20 cellular contexts compared by ENCODE assay signal in the genomic region with DNA sequence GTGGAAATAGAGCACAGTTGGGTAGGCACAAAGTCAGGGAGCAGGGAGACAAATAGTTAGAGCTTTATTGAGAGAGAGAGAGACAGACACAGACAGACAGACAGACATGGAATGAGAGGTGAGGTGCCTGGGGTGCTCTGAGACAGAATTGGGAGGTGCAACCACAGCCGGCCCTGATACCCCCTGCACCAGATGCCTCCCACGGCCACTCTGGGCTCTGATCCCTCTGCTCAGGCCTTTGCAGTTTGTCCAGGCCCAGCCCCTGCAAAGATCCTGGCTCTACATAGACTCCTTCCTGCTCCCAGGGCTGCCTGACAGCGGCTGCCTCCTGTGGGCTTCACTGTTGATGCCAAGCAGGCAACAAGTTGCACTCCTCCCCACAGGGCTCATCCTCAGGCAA.
A peak's percentile ranks its signal among the peaks of the same experiment; 100 is the strongest.
DNase-seq lines count a peak whose midpoint lies in the region; ATAC-seq and TF ChIP-seq lines count a peak whose summit lies in the region.
"Had no signal": no experiment of that assay in that cellular context is flagged by ENCODE, and none has a peak within 500 bp of the region (broad histone marks: within the 10 kb centered on the region; RNA-seq: fewer than 3 reads in every experiment).

No MANE protein-coding gene starts in this region.

- H4K12ac ChIP-seq in trophoblast cell (ENCODE audit: low read depth, low read length), result no peak overlapping the region

- TF ChIP-seq CTCF in RWPE2 (IDR thresholded peaks at IDR 0.05; ENCODE audit: poor library complexity, severe bottlenecking), result no peak
- TF ChIP-seq CTCF in esophagus muscularis mucosa (IDR thresholded peaks at IDR 0.05), result no peak

- TF ChIP-seq EP300 in esophagus muscularis mucosa (IDR thresholded peaks at IDR 0.05), result no peak

- H3K18ac ChIP-seq in trophoblast cell (ENCODE audit: low read length), result no peak overlapping the region

- no peak overlapping the region for H3K4me2 ChIP-seq in trophoblast cell (ENCODE audit: low read length)
- H3K4me2 ChIP-seq: A549; BLaER1 treated with 17β-estradiol and CSF1 and Interleukin-3, amounts not matched to agents 10 nM and 100 nM had no signal

- H3K9ac ChIP-seq in trophoblast cell (ENCODE audit: low read length), result no peak overlapping the region
- H3K9ac ChIP-seq: BLaER1 treated with 17β-estradiol and CSF1 and Interleukin-3, amounts not matched to agents 10 nM and 100 nM; GM23248 had no signal

- H3K14ac ChIP-seq in trophoblast cell (ENCODE audit: low read length), result no peak overlapping the region

- H3K4ac ChIP-seq in trophoblast cell (ENCODE audit: low read depth, low read length), result no peak overlapping the region

- H3K36me3 ChIP-seq in RWPE2 (ENCODE audit: low read depth) (no peaks in the 10 kb centered on the region), esophagus muscularis mucosa (no peaks in the 10 kb centered on the region), trophoblast cell (ENCODE audit: control insufficient read depth in 1 of 2, insufficient read depth in 2 of 2, low read length in 2 of 2) (no peaks in the 10 kb centered on the region), aorta (ENCODE audit: control insufficient read depth in 1 of 2, insufficient read depth in 2 of 2, low read length in 1 of 2) (no peaks in the 10 kb centered on the region)
- H3K36me3 ChIP-seq: BE2C; BLaER1 treated with 17β-estradiol and CSF1 and Interleukin-3, amounts not matched to agents 10 nM and 100 nM had no signal

- no peak for TF ChIP-seq POLR2A in esophagus muscularis mucosa (IDR thresholded peaks at IDR 0.05; ENCODE audit: low read depth)

- DNase-seq in RWPE2 (ENCODE audit: low spot score) (no peak), esophagus muscularis mucosa (ENCODE audit: extremely low spot score) (peak; percentile 90), trophoblast cell (no peak), aorta (no peak), GM19238 (ENCODE audit: insufficient read length, low spot score) (no peak), NCI-H2107 (lab: John Stamatoyannopoulos, UW) (no peak), SIG-M5 treated with dmso at 0.1 percent for 504 hours (lab: John Stamatoyannopoulos, UW; ENCODE audit: unreplicated experiment) (no peak)
- DNase-seq: 8988T; ACHN; AML-193; BE2C; CD4-positive, alpha-beta T cell; CD8-positive, alpha-beta memory T cell; DMS 273 treated with DMSO at 0.1 percent for 48 hours; GF-D8; GM23248; H7; HCEC 1CT had no signal

- H4K91ac ChIP-seq in trophoblast cell (ENCODE audit: low read depth, low read length), result peak overlapping the region; percentile 1

- no peak overlapping the region for H2AK5ac ChIP-seq in trophoblast cell (ENCODE audit: low read length)

- intact Hi-C loops in esophagus muscularis mucosa (cut with DNase I) (no loop called here), aorta (cut with DNase I) (no loop called here)

- H3K27ac ChIP-seq in RWPE2 (ENCODE audit: poor library complexity, severe bottlenecking) (no peak overlapping the region), esophagus muscularis mucosa (replicated peaks in 1 of 4) (no peak overlapping the region), trophoblast cell (ENCODE audit: low read depth, low read length) (no peak overlapping the region), aorta (ENCODE audit: low read depth in 1 of 2, low read length in 2 of 2) (no peak overlapping the region)
- H3K27ac ChIP-seq: A549; BLaER1 treated with 17β-estradiol and CSF1 and Interleukin-3, amounts not matched to agents 10 nM and 100 nM; GM23248 had no signal

- no peak overlapping the region for H3K4me3 ChIP-seq in RWPE2 (ENCODE audit: severe bottlenecking)
- no peak overlapping the region for H3K4me3 ChIP-seq in esophagus muscularis mucosa
- H3K4me3 ChIP-seq in trophoblast cell (ENCODE audit: low read depth, low read length), result no peak overlapping the region
- H3K4me3 ChIP-seq in aorta (ENCODE audit: low read length in 2 of 2), result no peak overlapping the region
- H3K4me3 ChIP-seq: A549; BLaER1 treated with 17β-estradiol and CSF1 and Interleukin-3, amounts not matched to agents 10 nM and 100 nM; GM23248 had no signal

- no peak overlapping the region for H4K8ac ChIP-seq in trophoblast cell (ENCODE audit: low read depth, low read length)

- H3K79me1 ChIP-seq in trophoblast cell (ENCODE audit: low read length), result peaks cover 2% of the 10 kb centered on the region

- ATAC-seq in RWPE2 (ENCODE audit: low read depth) (peak; percentile 40; the same call in 1 of the 3 replicates), aorta (ENCODE audit: low FRiP score) (peak; percentile 13)
- ATAC-seq: A549 had no signal

- WGBS in esophagus muscularis mucosa, result 82% methylated on average over 2 of the region's 3 CpGs
- WGBS in trophoblast cell (ENCODE audit: extremely low coverage, insufficient coverage, insufficient read length), result no CpG with 5 or more reads among the region's 3 CpGs
- 65 to 72% methylated on average over 3 of the region's 3 CpGs for WGBS in aorta, 2 donors

- H3K9me3 ChIP-seq in RWPE2 (ENCODE audit: severe bottlenecking) (peaks cover 2% of the 10 kb centered on the region), esophagus muscularis mucosa (no peaks in the 10 kb centered on the region), trophoblast cell (ENCODE audit: insufficient read depth, low read depth, low read length) (no peaks in the 10 kb centered on the region), aorta (ENCODE audit: control insufficient read depth, low read length) (no peaks in the 10 kb centered on the region)
- H3K9me3 ChIP-seq: A549, BE2C had no signal

- H3K27me3 ChIP-seq in RWPE2 (ENCODE audit: insufficient read depth, poor library complexity, severe bottlenecking) (peaks cover 12% of the 10 kb centered on the region), esophagus muscularis mucosa (no peaks in the 10 kb centered on the region), trophoblast cell (ENCODE audit: insufficient read depth, low read length) (no peaks in the 10 kb centered on the region), aorta (ENCODE audit: control insufficient read depth in 1 of 2, insufficient read depth in 2 of 2, low read length in 1 of 2) (no peaks in the 10 kb centered on the region)
- H3K27me3 ChIP-seq: BE2C; BLaER1 treated with 17β-estradiol and CSF1 and Interleukin-3, amounts not matched to agents 10 nM and 100 nM had no signal

- H3K79me2 ChIP-seq in trophoblast cell (ENCODE audit: control insufficient read depth, insufficient read depth, low read length, poor library complexity), result no peaks in the 10 kb centered on the region

- no peak overlapping the region for H3K23ac ChIP-seq in trophoblast cell (ENCODE audit: low read length)

- H2BK5ac ChIP-seq in trophoblast cell (ENCODE audit: low read depth, low read length, poor library complexity), result no peak overlapping the region

- H2BK12ac ChIP-seq in trophoblast cell (ENCODE audit: low read length), result no peak overlapping the region

- H2AFZ ChIP-seq in trophoblast cell (ENCODE audit: insufficient read depth, low read length, poor library complexity), result no peak overlapping the region
- H2AFZ ChIP-seq: GM23248 had no signal

- no peak overlapping the region for H2BK120ac ChIP-seq in trophoblast cell (ENCODE audit: insufficient read depth, low read length, poor library complexity)

- no peaks in the 10 kb centered on the region for H3K4me1 ChIP-seq in RWPE2 (ENCODE audit: insufficient read depth, poor library complexity, severe bottlenecking)
- no peaks in the 10 kb centered on the region for H3K4me1 ChIP-seq in esophagus muscularis mucosa
- H3K4me1 ChIP-seq in trophoblast cell (ENCODE audit: control insufficient read depth in 1 of 2, insufficient read depth in 2 of 2, low read length in 2 of 2), result peaks cover 7 to 8% of the 10 kb centered on the region in 2 experiments
- no peaks in the 10 kb centered on the region for H3K4me1 ChIP-seq in aorta (ENCODE audit: control insufficient read depth in 1 of 2, insufficient read depth in 2 of 2, low read length in 2 of 2)
- H3K4me1 ChIP-seq: A549 had no signal
